ENCODE assay signal across 9 cellular contexts in genomic region chr1:42176902-42177519, GRCh38. TPM values are rescaled to one million over a fixed set of nuclear protein-coding genes. Genes with fewer than 3 reads are reported as not detected.
DNase-seq lines count a peak whose midpoint lies in the region; ATAC-seq and TF ChIP-seq lines count a peak whose summit lies in the region.
"Had no signal": no experiment of that assay in that cellular context is flagged by ENCODE, and none has a peak within 500 bp of the region (broad histone marks: within the 10 kb centered on the region; RNA-seq: fewer than 3 reads in every experiment).

No MANE protein-coding gene starts in this region.

- no peaks in the 10 kb centered on the region for H3K36me3 ChIP-seq in hepatocyte (replicated peaks; ENCODE audit: insufficient read depth, low read depth)

- H3K27ac ChIP-seq in 22Rv1 (no peak overlapping the region), hepatocyte (peak overlapping the region; percentile 39)

- no peak overlapping the region for H3K4me3 ChIP-seq in hepatocyte

- H3K4me2 ChIP-seq in hepatocyte: no peak overlapping the region

- H3K9me3 ChIP-seq in hepatocyte (ENCODE audit: low read depth): no peaks in the 10 kb centered on the region

- intact Hi-C loops in activated CD8-positive, alpha-beta T cell treated with anti-CD3 and anti-CD28 coated beads for 36 hours (cut with micrococcal nuclease): no loop called here
- intact Hi-C loops in left colon (cut with DNase I, micrococcal nuclease): no loop called here

- H3K79me2 ChIP-seq in hepatocyte: no peaks in the 10 kb centered on the region

- peaks cover 27% of the 10 kb centered on the region for H3K4me1 ChIP-seq in hepatocyte (ENCODE audit: insufficient read depth)

- no peak for ATAC-seq in activated CD8-positive, alpha-beta T cell treated with anti-CD3 and anti-CD28 coated beads for 36 hours
- ATAC-seq in left colon (no peak), GM21737 (IDR thresholded peaks at IDR 0.05; ENCODE audit: unreplicated experiment) (no peak)

- H4K20me1 ChIP-seq in hepatocyte (ENCODE audit: insufficient read depth, poor library complexity, severe bottlenecking): no peaks in the 10 kb centered on the region

- CTCF ChIA-PET in activated CD8-positive, alpha-beta T cell treated with anti-CD3 and anti-CD28 coated beads for 36 hours (lab: Charles Lee): interaction anchor here (1.0 to 1.7 kb wide), 4 partner anchors 10 to 685 kb away, joined by 3 to 4 read pairs (median 4); no protein-coding TSS in a partner anchor

- WGBS in hepatocyte (ENCODE audit: low lambda C conversion rate, missing lambda C conversion rate): 77% methylated on average over 4 of the region's 4 CpGs

- no peak overlapping the region for H3K27ac Mint-ChIP-seq in activated CD8-positive, alpha-beta T cell treated with anti-CD3 and anti-CD28 coated beads for 36 hours

- TF ChIP-seq CTCF in 22Rv1 (IDR thresholded peaks at IDR 0.05) (peak; percentile 92), hepatocyte (IDR thresholded peaks at IDR 0.05; ENCODE audit: poor library complexity) (peak; percentile 73)
- TF ChIP-seq CTCF in activated CD8-positive, alpha-beta T cell treated with anti-CD3 and anti-CD28 coated beads for 36 hours (IDR thresholded peaks at IDR 0.05): peak; percentile 79

- H3K4me3 Mint-ChIP-seq in activated CD8-positive, alpha-beta T cell treated with anti-CD3 and anti-CD28 coated beads for 36 hours: no peak overlapping the region

- no peaks in the 10 kb centered on the region for H3K9me2 ChIP-seq in hepatocyte (replicated peaks; ENCODE audit: insufficient read depth)

- H3K36me3 Mint-ChIP-seq in activated CD8-positive, alpha-beta T cell treated with anti-CD3 and anti-CD28 coated beads for 36 hours (ENCODE audit: low read depth): peaks cover 5% of the 10 kb centered on the region

- H2AFZ ChIP-seq in hepatocyte: no peak overlapping the region

- H3K9me3 Mint-ChIP-seq in activated CD8-positive, alpha-beta T cell treated with anti-CD3 and anti-CD28 coated beads for 36 hours: no peaks in the 10 kb centered on the region

- no peaks in the 10 kb centered on the region for H3K27me3 ChIP-seq in hepatocyte

- no peaks in the 10 kb centered on the region for H3K27me3 Mint-ChIP-seq in activated CD8-positive, alpha-beta T cell treated with anti-CD3 and anti-CD28 coated beads for 36 hours

- H3K4me1 Mint-ChIP-seq in activated CD8-positive, alpha-beta T cell treated with anti-CD3 and anti-CD28 coated beads for 36 hours (ENCODE audit: low read depth): no peaks in the 10 kb centered on the region

- POLR2A ChIA-PET in activated CD8-positive, alpha-beta T cell treated with anti-CD3 and anti-CD28 coated beads for 36 hours (lab: Charles Lee): no interaction called here

- peak; percentile 24 for DNase-seq in DMS53 treated with DMSO at 0.1 percent for 48 hours (lab: John Stamatoyannopoulos, UW; ENCODE audit: unreplicated experiment)
- peak; percentile 26 for DNase-seq in NCI-H146 (lab: John Stamatoyannopoulos, UW)
- DNase-seq in activated CD8-positive, alpha-beta T cell treated with anti-CD3 and anti-CD28 coated beads for 36 hours: peak; percentile 28
- DNase-seq in hepatocyte (ENCODE audit: low spot score): peak; percentile 66
- DNase-seq in stromal cell of bone marrow (ENCODE audit: low read depth): peak; percentile 14
- no peak for DNase-seq in left colon

RNA-seq across cellular contexts. Expression of gene GUCA2A, which starts 12.5 kb away (rescaled TPM):
- total RNA-seq in activated CD8-positive, alpha-beta T cell treated with anti-CD3 and anti-CD28 coated beads for 36 hours: not detected
- total RNA-seq in hepatocyte (6.5 and 13.5 TPM in 2 replicates), left colon (1,000 to 10,000 TPM; 1,178 to 2,096 TPM)
- polyA plus RNA-seq in hepatocyte: 8.7 and 11.0 TPM in 2 replicates
- total RNA-seq: urinary bladder had no signal
- polyA plus RNA-seq: urinary bladder had no signal

RNA-seq across cellular contexts. Expression of gene GUCA2B, which starts 23.8 kb away (rescaled TPM):
- not detected for total RNA-seq in activated CD8-positive, alpha-beta T cell treated with anti-CD3 and anti-CD28 coated beads for 36 hours
- 6.5 TPM in 1 of 2 replicates, not detected in the other for total RNA-seq in hepatocyte
- polyA plus RNA-seq in hepatocyte: 0.71 and 1.9 TPM in 2 replicates
- total RNA-seq in left colon: 100 to 1,000 TPM in 1 of 2 donors, 10 to 100 TPM in 1; 86.9 to 414 TPM
- total RNA-seq: urinary bladder had no signal
- polyA plus RNA-seq: urinary bladder had no signal

Comparison
In these comparisons a context has a peak if more than half of its experiments do, and no peak if none do; other contexts are left out.
1. DNase-seq: peak in DMS53 treated with DMSO at 0.1 percent for 48 hours (single experiment), NCI-H146 (single experiment), activated CD8-positive, alpha-beta T cell treated with anti-CD3 and anti-CD28 coated beads for 36 hours (single experiment), hepatocyte (single experiment) and stromal cell of bone marrow (single experiment); none in left colon (0 of 2).
2. RNA of gene GUCA2A, which starts 12.5 kb away (total RNA-seq): 1,178 to 2,096 TPM in left colon; 6.5 to 13.5 TPM in hepatocyte and not detected in activated CD8-positive, alpha-beta T cell treated with anti-CD3 and anti-CD28 coated beads for 36 hours; every median in the first group is over 10 times any median in the second.
3. RNA of gene GUCA2B, which starts 23.8 kb away (total RNA-seq): 86.9 to 414 TPM in left colon; 6.5 TPM in hepatocyte and not detected in activated CD8-positive, alpha-beta T cell treated with anti-CD3 and anti-CD28 coated beads for 36 hours; every median in the first group is over 10 times any median in the second.
4. Peak in every context shown above with its lines, with median percentiles within 50 percentile points of each other: CTCF ChIP-seq.